Comparison of ENCODE assay signal across 12 cellular contexts in the genomic region with DNA sequence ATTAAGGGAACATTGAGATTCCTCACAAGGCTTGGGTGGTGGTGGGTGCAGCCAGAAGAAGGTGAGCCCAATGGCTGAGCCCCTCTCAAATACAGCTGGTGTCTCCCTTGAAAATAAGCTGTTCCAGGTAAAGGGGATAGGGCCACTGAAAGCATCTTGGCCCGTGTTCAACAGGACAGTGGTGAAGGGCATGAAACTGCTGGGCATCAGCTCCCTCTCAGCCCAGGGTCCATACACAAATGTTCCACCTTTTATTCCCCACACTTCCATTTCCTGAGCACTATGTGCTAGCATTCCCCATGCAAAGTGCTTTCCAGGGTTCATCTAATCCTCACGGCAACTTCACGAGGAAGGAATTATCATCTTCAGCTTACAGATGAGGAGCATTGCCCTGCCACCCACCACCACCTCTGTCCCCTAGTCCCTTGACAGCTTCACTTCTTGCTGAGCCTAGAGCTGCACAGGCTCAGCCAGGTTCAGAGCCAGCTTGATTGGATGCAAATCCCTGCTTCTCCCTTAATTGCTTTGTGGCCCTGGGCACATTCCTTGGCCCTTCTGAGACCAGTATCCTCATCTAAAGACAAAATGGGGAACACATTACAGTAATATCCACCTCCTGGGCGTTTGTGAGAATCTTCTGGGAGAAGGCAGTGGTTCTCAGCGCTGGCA. TPM values are rescaled to one million over a fixed set of nuclear protein-coding genes. Genes with fewer than 3 reads are reported as not detected.
DNase-seq lines count a peak whose midpoint lies in the region; ATAC-seq and TF ChIP-seq lines count a peak whose summit lies in the region.
"Had no signal": no experiment of that assay in that cellular context is flagged by ENCODE, and none has a peak within 500 bp of the region (broad histone marks: within the 10 kb centered on the region; RNA-seq: fewer than 3 reads in every experiment).

No MANE protein-coding gene starts in this region.

- no peak for ATAC-seq in effector memory CD8-positive, alpha-beta T cell (replicated peaks)
- no peak for ATAC-seq in activated CD4-positive, CD25-positive, alpha-beta regulatory T cell treated with anti-CD3 and anti-CD28 coated beads, Interleukin-2, amount 50 U/mL, for 24 hours
- ATAC-seq in GM19397 (IDR thresholded peaks at IDR 0.05; ENCODE audit: unreplicated experiment): no peak
- ATAC-seq in activated T-cell treated with anti-CD3 and anti-CD28 coated beads, Interleukin-2, amount 50 U/mL, for 72 hours (replicated peaks in 1 of 2): no peak

- H3K36me3 Mint-ChIP-seq in CD8-positive, alpha-beta memory T cell: peaks cover 10 to 46% (median 11%) of the 10 kb centered on the region in 3 donors
- peaks cover 81% of the 10 kb centered on the region for H3K36me3 Mint-ChIP-seq in effector memory CD8-positive, alpha-beta T cell (ENCODE audit: insufficient read depth)
- no peaks in the 10 kb centered on the region for H3K36me3 Mint-ChIP-seq in neural crest cell (ENCODE audit: low read depth)
- H3K36me3 Mint-ChIP-seq in activated T-cell treated with anti-CD3 and anti-CD28 coated beads, Interleukin-2, amount 50 U/mL, for 72 hours (ENCODE audit: insufficient read depth in 2 of 2): peaks cover 10 to 28% of the 10 kb centered on the region in 2 donors

- peak overlapping the region; percentile 57 to 92 (median 84) for H3K27ac Mint-ChIP-seq in CD8-positive, alpha-beta memory T cell
- peak overlapping the region; percentile 99 to 100 for H3K27ac Mint-ChIP-seq in effector memory CD8-positive, alpha-beta T cell
- peak overlapping the region; percentile 38 for H3K27ac Mint-ChIP-seq in neural crest cell (ENCODE audit: unreplicated experiment)
- no peak overlapping the region for H3K27ac Mint-ChIP-seq in activated T-cell treated with anti-CD3 and anti-CD28 coated beads, Interleukin-2, amount 50 U/mL, for 72 hours

- H3K79me2 ChIP-seq in OCI-LY3 (ENCODE audit: low read length): peaks cover 29% of the 10 kb centered on the region

- no peaks in the 10 kb centered on the region for H3K27me3 ChIP-seq in CD8-positive, alpha-beta memory T cell (ENCODE audit: insufficient read depth, low read length, poor library complexity, severe bottlenecking)
- no peaks in the 10 kb centered on the region for H3K27me3 ChIP-seq in OCI-LY3 (ENCODE audit: low read depth, low read length)

- no peaks in the 10 kb centered on the region for H3K9me3 Mint-ChIP-seq in CD8-positive, alpha-beta memory T cell
- no peaks in the 10 kb centered on the region for H3K9me3 Mint-ChIP-seq in effector memory CD8-positive, alpha-beta T cell
- H3K9me3 Mint-ChIP-seq in neural crest cell: no peaks in the 10 kb centered on the region
- H3K9me3 Mint-ChIP-seq in activated T-cell treated with anti-CD3 and anti-CD28 coated beads, Interleukin-2, amount 50 U/mL, for 72 hours: no peaks in the 10 kb centered on the region

- POLR2A ChIA-PET in CD8-positive, alpha-beta memory T cell (lab: Charles Lee): interaction anchor here (1.2 to 2.0 kb wide), 2 partner anchors 8 to 10 kb away, joined by 4 to 7 read pairs; a partner anchor contains a TSS
- POLR2A ChIA-PET in HEK293T (lab: Yijun Ruan, JAX): interaction anchor here (0.8 to 2.5 kb wide), 2 partner anchors 9 to 15 kb away, joined by 3 to 24 read pairs; a partner anchor contains a TSS

- no peak for DNase-seq in CD8-positive, alpha-beta memory T cell
- no peak for DNase-seq in effector memory CD8-positive, alpha-beta T cell
- DNase-seq in neural crest cell (ENCODE audit: low read depth, low spot score) (no peak), HEK293T (ENCODE audit: extremely low spot score) (no peak)
- no peak for DNase-seq in activated T-cell treated with anti-CD3 and anti-CD28 coated beads, Interleukin-2, amount 50 U/mL, for 72 hours
- DNase-seq: activated CD4-positive, alpha-beta T cell treated with anti-CD3 and anti-CD28 coated beads for 1 hour; central memory CD4-positive, alpha-beta T cell; Kasumi-1; stimulated activated CD8-positive, alpha-beta memory T cell treated with anti-CD3 and anti-CD28 coated beads, Interleukin-4, amount 100 ng/mL, for 48 hours had no signal

- H3K9me3 ChIP-seq in CD8-positive, alpha-beta memory T cell (ENCODE audit: low read length): no peaks in the 10 kb centered on the region
- no peaks in the 10 kb centered on the region for H3K9me3 ChIP-seq in OCI-LY3 (ENCODE audit: insufficient read depth, low read length)

- peaks cover 40% of the 10 kb centered on the region for H3K4me1 ChIP-seq in CD8-positive, alpha-beta memory T cell (ENCODE audit: insufficient read depth, low read length)
- peaks cover 25% of the 10 kb centered on the region for H3K4me1 ChIP-seq in OCI-LY3 (ENCODE audit: low read length)

- H4K20me1 ChIP-seq in OCI-LY3 (ENCODE audit: insufficient read depth, low read length): peaks cover 58% of the 10 kb centered on the region

- peaks cover 24% of the 10 kb centered on the region for H3K36me3 ChIP-seq in CD8-positive, alpha-beta memory T cell (ENCODE audit: insufficient read depth, low read length)
- H3K36me3 ChIP-seq in OCI-LY3 (replicated peaks; ENCODE audit: low read depth, low read length): peaks cover 52% of the 10 kb centered on the region

- TF ChIP-seq CTCF in OCI-LY3 (IDR thresholded peaks at IDR 0.05; ENCODE audit: low read depth, low read length) (no peak), neural crest cell (conservative IDR thresholded peaks at IDR 0.05) (no peak)

- H2AFZ ChIP-seq in OCI-LY3 (ENCODE audit: low read depth, low read length): no peak overlapping the region

- H3K4me1 Mint-ChIP-seq in CD8-positive, alpha-beta memory T cell: peaks cover 63 to 94% (median 80%) of the 10 kb centered on the region in 3 donors
- H3K4me1 Mint-ChIP-seq in effector memory CD8-positive, alpha-beta T cell (ENCODE audit: low read depth in 2 of 2): peaks cover 63 to 76% of the 10 kb centered on the region in 2 donors
- H3K4me1 Mint-ChIP-seq in neural crest cell: peaks cover 15% of the 10 kb centered on the region
- H3K4me1 Mint-ChIP-seq in activated T-cell treated with anti-CD3 and anti-CD28 coated beads, Interleukin-2, amount 50 U/mL, for 72 hours (ENCODE audit: low read depth): peaks cover 68% of the 10 kb centered on the region

- peaks cover 0 to 4% of the 10 kb centered on the region in 2 donors for H3K27me3 Mint-ChIP-seq in CD8-positive, alpha-beta memory T cell
- no peaks in the 10 kb centered on the region for H3K27me3 Mint-ChIP-seq in effector memory CD8-positive, alpha-beta T cell
- no peaks in the 10 kb centered on the region for H3K27me3 Mint-ChIP-seq in neural crest cell (ENCODE audit: low read depth)
- no peaks in the 10 kb centered on the region for H3K27me3 Mint-ChIP-seq in activated T-cell treated with anti-CD3 and anti-CD28 coated beads, Interleukin-2, amount 50 U/mL, for 72 hours (ENCODE audit: low read depth)

- H3K9ac ChIP-seq in OCI-LY3 (ENCODE audit: low read length): no peak overlapping the region

- no peak overlapping the region for H3K4me3 ChIP-seq in CD8-positive, alpha-beta memory T cell (ENCODE audit: low read length)
- H3K4me3 ChIP-seq in OCI-LY3 (ENCODE audit: low read length): no peak overlapping the region

- H3K27ac ChIP-seq in CD8-positive, alpha-beta memory T cell (ENCODE audit: low read depth, low read length): no peak overlapping the region
- peak overlapping the region; percentile 12; the same call in 1 of the 2 replicates for H3K27ac ChIP-seq in OCI-LY3 (ENCODE audit: low read length)

- no peak overlapping the region for H3K4me2 ChIP-seq in OCI-LY3 (ENCODE audit: low read length)

- H3K4me3 Mint-ChIP-seq in CD8-positive, alpha-beta memory T cell: peak overlapping the region in 1 of 7 donors; percentile 16
- no peak overlapping the region for H3K4me3 Mint-ChIP-seq in effector memory CD8-positive, alpha-beta T cell
- no peak overlapping the region for H3K4me3 Mint-ChIP-seq in neural crest cell
- no peak overlapping the region for H3K4me3 Mint-ChIP-seq in activated T-cell treated with anti-CD3 and anti-CD28 coated beads, Interleukin-2, amount 50 U/mL, for 72 hours

- CTCF ChIA-PET in CD8-positive, alpha-beta memory T cell (lab: Charles Lee): interaction anchor here (1.1 to 1.7 kb wide), 4 partner anchors 10 to 135 kb away, joined by 3 to 6 read pairs (median 3); a partner anchor contains a TSS
- CTCF ChIA-PET in HEK293T (lab: Yijun Ruan, JAX): interaction anchor here (1.0 to 1.7 kb wide), 4 partner anchors 24 to 117 kb away, joined by 3 to 7 read pairs (median 4); a partner anchor contains a TSS

TF ChIP-seq in HEK293T, 16 proteins besides CTCF, POLR2A, EP300 and RAD21:
- no peak for TF ChIP-seq SUZ12 (IDR thresholded peaks at IDR 0.05)
- TF ChIP-seq ZNF384 (IDR thresholded peaks at IDR 0.05): no peak
- no peak for TF ChIP-seq ELF4 (IDR thresholded peaks at IDR 0.05)
- TF ChIP-seq FOXM1 (IDR thresholded peaks at IDR 0.05; ENCODE audit: borderline replicate concordance): no peak
- TF ChIP-seq, protein P1, sequence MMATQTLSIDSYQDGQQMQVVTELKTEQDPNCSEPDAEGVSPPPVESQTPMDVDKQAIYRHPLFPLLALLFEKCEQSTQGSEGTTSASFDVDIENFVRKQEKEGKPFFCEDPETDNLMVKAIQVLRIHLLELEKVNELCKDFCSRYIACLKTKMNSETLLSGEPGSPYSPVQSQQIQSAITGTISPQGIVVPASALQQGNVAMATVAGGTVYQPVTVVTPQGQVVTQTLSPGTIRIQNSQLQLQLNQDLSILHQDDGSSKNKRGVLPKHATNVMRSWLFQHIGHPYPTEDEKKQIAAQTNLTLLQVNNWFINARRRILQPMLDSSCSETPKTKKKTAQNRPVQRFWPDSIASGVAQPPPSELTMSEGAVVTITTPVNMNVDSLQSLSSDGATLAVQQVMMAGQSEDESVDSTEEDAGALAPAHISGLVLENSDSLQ (IDR thresholded peaks at IDR 0.05): no peak
TF ChIP-seq in HEK293T: peak in this region for 0.

RNA-seq across cellular contexts. Expression of a gene that starts 9.6 kb away (rescaled TPM):
- total RNA-seq in CD8-positive, alpha-beta memory T cell: 100 to 1,000 TPM; 566 to 578 TPM
- polyA plus RNA-seq in CD8-positive, alpha-beta memory T cell: 811 TPM
- total RNA-seq in neural crest cell: 20.1 and 20.9 TPM in 2 replicates
- total RNA-seq in activated T-cell treated with anti-CD3 and anti-CD28 coated beads, Interleukin-2, amount 50 U/mL, for 72 hours: 100 to 1,000 TPM; 378 to 431 TPM

RNA-seq across cellular contexts. Expression of a gene that starts 15.7 kb away (rescaled TPM):
- 1 to 10 TPM in 1 of 2 experiments, under 1 TPM in 1; 0.75 to 1.2 TPM for total RNA-seq in CD8-positive, alpha-beta memory T cell
- 0.18 TPM for polyA plus RNA-seq in CD8-positive, alpha-beta memory T cell
- not detected in 2 replicates for total RNA-seq in neural crest cell
- 1 to 10 TPM; 2.0 to 2.8 TPM for total RNA-seq in activated T-cell treated with anti-CD3 and anti-CD28 coated beads, Interleukin-2, amount 50 U/mL, for 72 hours

RNA-seq across cellular contexts. Expression of a gene that starts 29.7 kb away (rescaled TPM):
- under 1 TPM; 0.04 to 0.11 TPM for total RNA-seq in CD8-positive, alpha-beta memory T cell
- polyA plus RNA-seq in CD8-positive, alpha-beta memory T cell: not detected
- 23.9 and 24.5 TPM in 2 replicates for total RNA-seq in neural crest cell
- under 1 TPM; 0.12 TPM for total RNA-seq in activated T-cell treated with anti-CD3 and anti-CD28 coated beads, Interleukin-2, amount 50 U/mL, for 72 hours

RNA-seq across cellular contexts. Expression of a gene that starts 38.3 kb away (rescaled TPM):
- total RNA-seq in CD8-positive, alpha-beta memory T cell: not detected
- polyA plus RNA-seq in CD8-positive, alpha-beta memory T cell: not detected
- total RNA-seq in neural crest cell: not detected in 2 replicates
- total RNA-seq in activated T-cell treated with anti-CD3 and anti-CD28 coated beads, Interleukin-2, amount 50 U/mL, for 72 hours: not detected

RNA-seq across cellular contexts. Expression of a gene that starts 53.2 kb away (rescaled TPM):
- not detected for total RNA-seq in CD8-positive, alpha-beta memory T cell
- not detected for polyA plus RNA-seq in CD8-positive, alpha-beta memory T cell
- not detected in 2 replicates for total RNA-seq in neural crest cell
- total RNA-seq in activated T-cell treated with anti-CD3 and anti-CD28 coated beads, Interleukin-2, amount 50 U/mL, for 72 hours: not detected

Comparison
In these comparisons a context has a peak if more than half of its experiments do, and no peak if none do; other contexts are left out.
1. RNA of a gene that starts 9.6 kb away (total RNA-seq): 566 to 578 TPM in CD8-positive, alpha-beta memory T cell and 378 to 431 TPM in activated T-cell treated with anti-CD3 and anti-CD28 coated beads, Interleukin-2, amount 50 U/mL, for 72 hours; 20.1 to 20.9 TPM in neural crest cell; every median in the first group is over 10 times any median in the second.
2. RNA of a gene that starts 29.7 kb away (total RNA-seq): 23.9 to 24.5 TPM in neural crest cell; 0.12 TPM in activated T-cell treated with anti-CD3 and anti-CD28 coated beads, Interleukin-2, amount 50 U/mL, for 72 hours and 0.04 to 0.11 TPM in CD8-positive, alpha-beta memory T cell; every median in the first group is over 10 times any median in the second.